19 cellular contexts compared by ENCODE assay signal in genomic region chr3:59385547-59385946, GRCh38.
DNase-seq lines count a peak whose midpoint lies in the region; ATAC-seq lines count a peak whose summit lies in the region.
"Had no signal": no experiment of that assay in that cellular context is flagged by ENCODE, and none has a peak within 500 bp of the region (broad histone marks: within the 10 kb centered on the region; RNA-seq: fewer than 3 reads in every experiment).

No MANE protein-coding gene starts in this region.

- peaks cover 2% of the 10 kb centered on the region for H3K36me3 Mint-ChIP-seq in T-helper 1 cell treated with Interleukin-12 subunit alpha and Interleukin-12 subunit beta and Interleukin-4 antibody, amounts not matched to agents 30 μg/mL and 1 μg/mL, for 36 hours (ENCODE audit: low read depth)
- H3K36me3 Mint-ChIP-seq in stimulated activated naive CD8-positive, alpha-beta T cell treated with anti-CD3 and anti-CD28 coated beads, Interleukin-15, Interleukin-2, amounts not matched to agents 100 ng/mL and 50 ng/mL, for 24 hours (ENCODE audit: low read depth) = peaks cover 5% of the 10 kb centered on the region
- no peaks in the 10 kb centered on the region for H3K36me3 Mint-ChIP-seq in activated T-helper 17 cell treated with anti-CD3 and anti-CD28 coated beads, Interleukin-2, amount 50 U/mL, for 72 hours (ENCODE audit: low read depth)
- no peaks in the 10 kb centered on the region for H3K36me3 Mint-ChIP-seq in stimulated activated naive B cell treated with anti-CD40 and anti-IgM and Interleukin-4, amounts not matched to agents 10 μg/mL and 1 μg/mL and 100 μg/mL, for 72 hours

- DNase-seq in T-helper 1 cell (no peak), NK-92 (lab: John Stamatoyannopoulos, UW; ENCODE audit: unreplicated experiment) (no peak), NCI-H1048 (lab: John Stamatoyannopoulos, UW) (no peak)
- DNase-seq in stimulated activated naive CD8-positive, alpha-beta T cell treated with anti-CD3 and anti-CD28 coated beads, Interleukin-15, Interleukin-2, amounts not matched to agents 100 U/mL and 50 U/mL, for 24 hours = no peak
- DNase-seq in stimulated activated naive B cell treated with anti-CD40 and anti-IgM and Interleukin-4, amounts not matched to agents 10 μg/mL and 1 μg/mL and 100 μg/mL, for 72 hours = no peak
- DNase-seq: COR-L47, DMS 273 treated with DMSO at 0.1 percent for 48 hours, DND-41, KG1, NCI-H1417 treated with DMSO at 0.1 percent for 48 hours, NCI-H187 treated with DMSO at 0.1 percent for 48 hours, NCI-H2227 treated with DMSO at 0.1 percent for 48 hours, NCI-H510A treated with DMSO at 0.1 percent for 48 hours, NCI-H774, PC-9 had no signal

- H3K27ac Mint-ChIP-seq in T-helper 1 cell treated with Interleukin-12 subunit alpha and Interleukin-12 subunit beta and Interleukin-4 antibody, amounts not matched to agents 30 μg/mL and 1 μg/mL, for 36 hours = peak overlapping the region; percentile 89
- peak overlapping the region; percentile 97 for H3K27ac Mint-ChIP-seq in stimulated activated naive CD8-positive, alpha-beta T cell treated with anti-CD3 and anti-CD28 coated beads, Interleukin-15, Interleukin-2, amounts not matched to agents 100 ng/mL and 50 ng/mL, for 24 hours
- H3K27ac Mint-ChIP-seq in activated T-helper 17 cell treated with anti-CD3 and anti-CD28 coated beads, Interleukin-2, amount 50 U/mL, for 72 hours = peak overlapping the region; percentile 79
- H3K27ac Mint-ChIP-seq in stimulated activated naive B cell treated with anti-CD40 and anti-IgM and Interleukin-4, amounts not matched to agents 10 μg/mL and 1 μg/mL and 100 μg/mL, for 72 hours = peak overlapping the region; percentile 42

- peaks cover 9% of the 10 kb centered on the region for H3K9me3 Mint-ChIP-seq in T-helper 1 cell treated with Interleukin-12 subunit alpha and Interleukin-12 subunit beta and Interleukin-4 antibody, amounts not matched to agents 30 μg/mL and 1 μg/mL, for 36 hours
- H3K9me3 Mint-ChIP-seq in stimulated activated naive CD8-positive, alpha-beta T cell treated with anti-CD3 and anti-CD28 coated beads, Interleukin-15, Interleukin-2, amounts not matched to agents 100 ng/mL and 50 ng/mL, for 24 hours = no peaks in the 10 kb centered on the region
- H3K9me3 Mint-ChIP-seq in activated T-helper 17 cell treated with anti-CD3 and anti-CD28 coated beads, Interleukin-2, amount 50 U/mL, for 72 hours = no peaks in the 10 kb centered on the region
- H3K9me3 Mint-ChIP-seq in stimulated activated naive B cell treated with anti-CD40 and anti-IgM and Interleukin-4, amounts not matched to agents 10 μg/mL and 1 μg/mL and 100 μg/mL, for 72 hours = peaks cover 0 to 3% of the 10 kb centered on the region in 2 donors

- no peak for ATAC-seq in stimulated activated naive CD8-positive, alpha-beta T cell treated with anti-CD3 and anti-CD28 coated beads, Interleukin-15, Interleukin-2, amounts not matched to agents 100 U/mL and 50 U/mL, for 24 hours
- ATAC-seq in activated T-helper 17 cell treated with anti-CD3 and anti-CD28 coated beads, Interleukin-2, amount 50 U/mL, for 72 hours (replicated peaks) = no peak
- no peak for ATAC-seq in stimulated activated naive B cell treated with anti-CD40 and anti-IgM and Interleukin-4, amounts not matched to agents 10 μg/mL and 1 μg/mL and 100 μg/mL, for 72 hours (replicated peaks)
- ATAC-seq: HepG2 had no signal

- no peaks in the 10 kb centered on the region for H3K27me3 Mint-ChIP-seq in T-helper 1 cell treated with Interleukin-12 subunit alpha and Interleukin-12 subunit beta and Interleukin-4 antibody, amounts not matched to agents 30 μg/mL and 1 μg/mL, for 36 hours (ENCODE audit: low read depth)
- no peaks in the 10 kb centered on the region for H3K27me3 Mint-ChIP-seq in stimulated activated naive CD8-positive, alpha-beta T cell treated with anti-CD3 and anti-CD28 coated beads, Interleukin-15, Interleukin-2, amounts not matched to agents 100 ng/mL and 50 ng/mL, for 24 hours
- no peaks in the 10 kb centered on the region for H3K27me3 Mint-ChIP-seq in activated T-helper 17 cell treated with anti-CD3 and anti-CD28 coated beads, Interleukin-2, amount 50 U/mL, for 72 hours
- no peaks in the 10 kb centered on the region for H3K27me3 Mint-ChIP-seq in stimulated activated naive B cell treated with anti-CD40 and anti-IgM and Interleukin-4, amounts not matched to agents 10 μg/mL and 1 μg/mL and 100 μg/mL, for 72 hours

- peaks cover 68% of the 10 kb centered on the region for H3K4me1 Mint-ChIP-seq in T-helper 1 cell treated with Interleukin-12 subunit alpha and Interleukin-12 subunit beta and Interleukin-4 antibody, amounts not matched to agents 30 μg/mL and 1 μg/mL, for 36 hours (ENCODE audit: low read depth)
- peaks cover 88% of the 10 kb centered on the region for H3K4me1 Mint-ChIP-seq in stimulated activated naive CD8-positive, alpha-beta T cell treated with anti-CD3 and anti-CD28 coated beads, Interleukin-15, Interleukin-2, amounts not matched to agents 100 ng/mL and 50 ng/mL, for 24 hours (ENCODE audit: low read depth)
- H3K4me1 Mint-ChIP-seq in activated T-helper 17 cell treated with anti-CD3 and anti-CD28 coated beads, Interleukin-2, amount 50 U/mL, for 72 hours = peaks cover 43% of the 10 kb centered on the region
- H3K4me1 Mint-ChIP-seq in stimulated activated naive B cell treated with anti-CD40 and anti-IgM and Interleukin-4, amounts not matched to agents 10 μg/mL and 1 μg/mL and 100 μg/mL, for 72 hours = peaks cover 33 to 61% of the 10 kb centered on the region in 2 donors

- no peak overlapping the region for H3K4me3 Mint-ChIP-seq in T-helper 1 cell treated with Interleukin-12 subunit alpha and Interleukin-12 subunit beta and Interleukin-4 antibody, amounts not matched to agents 30 μg/mL and 1 μg/mL, for 36 hours
- no peak overlapping the region for H3K4me3 Mint-ChIP-seq in stimulated activated naive CD8-positive, alpha-beta T cell treated with anti-CD3 and anti-CD28 coated beads, Interleukin-15, Interleukin-2, amounts not matched to agents 100 ng/mL and 50 ng/mL, for 24 hours
- peak overlapping the region; percentile 70 for H3K4me3 Mint-ChIP-seq in activated T-helper 17 cell treated with anti-CD3 and anti-CD28 coated beads, Interleukin-2, amount 50 U/mL, for 72 hours
- H3K4me3 Mint-ChIP-seq in stimulated activated naive B cell treated with anti-CD40 and anti-IgM and Interleukin-4, amounts not matched to agents 10 μg/mL and 1 μg/mL and 100 μg/mL, for 72 hours = no peak overlapping the region

Comparison
In these comparisons a context has a peak if more than half of its experiments do, and no peak if none do; other contexts are left out.
1. H3K27ac Mint-ChIP-seq: peak in every context shown above with its lines; median percentile 97 in stimulated activated naive CD8-positive, alpha-beta T cell treated with anti-CD3 and anti-CD28 coated beads, Interleukin-15, Interleukin-2, amounts not matched to agents 100 ng/mL and 50 ng/mL, for 24 hours; 89 in T-helper 1 cell treated with Interleukin-12 subunit alpha and Interleukin-12 subunit beta and Interleukin-4 antibody, amounts not matched to agents 30 μg/mL and 1 μg/mL, for 36 hours; 79 in activated T-helper 17 cell treated with anti-CD3 and anti-CD28 coated beads, Interleukin-2, amount 50 U/mL, for 72 hours; 42 in stimulated activated naive B cell treated with anti-CD40 and anti-IgM and Interleukin-4, amounts not matched to agents 10 μg/mL and 1 μg/mL and 100 μg/mL, for 72 hours.